Comparison of ENCODE assay signal across 27 cellular contexts in the genomic region with DNA sequence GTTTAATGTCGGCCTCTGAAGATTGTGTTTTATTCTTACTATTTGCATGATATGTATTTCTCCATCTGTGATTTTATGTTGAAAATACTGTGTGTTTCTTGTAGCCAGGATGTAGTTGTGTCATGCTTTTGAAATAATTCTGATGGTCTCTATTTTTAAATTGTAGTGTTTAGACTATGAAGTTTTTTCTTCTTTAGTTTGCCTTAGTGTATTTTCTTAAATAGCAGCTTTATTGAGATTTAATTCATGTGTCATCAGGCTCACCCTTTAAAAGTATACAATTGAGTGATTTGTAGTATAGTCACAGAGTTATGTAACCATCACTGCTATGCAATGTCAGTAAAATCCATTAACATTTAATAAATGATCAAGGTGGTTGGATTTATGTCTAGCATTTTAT.
"Had no signal": no experiment of that assay in that cellular context is flagged by ENCODE, and none has a peak within 500 bp of the region (broad histone marks: within the 10 kb centered on the region; RNA-seq: fewer than 3 reads in every experiment).

No MANE protein-coding gene starts in this region.

- H3K36me3 Mint-ChIP-seq: natural killer cell had no signal

- H3K4me3 ChIP-seq: left lung, lung, ovary, right atrium auricular region, right lobe of liver, smooth muscle cell, tibial nerve, uterus had no signal

- H3K4me1 Mint-ChIP-seq: immature natural killer cell; mesothelial cell of epicardium; naive B cell; stimulated activated memory B cell treated with anti-CD40 and anti-IgM and Interleukin-4, amounts not matched to agents 10 μg/mL and 1 μg/mL and 100 μg/mL, for 72 hours; stimulated activated naive CD8-positive, alpha-beta T cell treated with anti-CD3 and anti-CD28 coated beads, Interleukin-15, amount 100 ng/mL, for 72 hours had no signal

- H3K27me3 Mint-ChIP-seq: naive B cell; progenitor cell of endocrine pancreas; stimulated activated memory B cell treated with anti-CD40 and anti-IgM and Interleukin-4, amounts not matched to agents 10 μg/mL and 1 μg/mL and 100 μg/mL, for 72 hours; stimulated activated naive CD8-positive, alpha-beta T cell treated with anti-CD3 and anti-CD28 coated beads, Interleukin-15, amount 100 ng/mL, for 72 hours; type B pancreatic cell had no signal

- H3K9me3 Mint-ChIP-seq: immature natural killer cell; mesothelial cell of epicardium; natural killer cell; stimulated activated memory B cell treated with anti-CD40 and anti-IgM and Interleukin-4, amounts not matched to agents 10 μg/mL and 1 μg/mL and 100 μg/mL, for 72 hours; type B pancreatic cell had no signal

- H3K4me3 Mint-ChIP-seq: immature natural killer cell; mesothelial cell of epicardium; naive B cell; natural killer cell; nephron progenitor cell; stimulated activated memory B cell treated with anti-CD40 and anti-IgM and Interleukin-4, amounts not matched to agents 10 μg/mL and 1 μg/mL and 100 μg/mL, for 72 hours; stimulated activated naive CD8-positive, alpha-beta T cell treated with anti-CD3 and anti-CD28 coated beads, Interleukin-15, amount 100 ng/mL, for 72 hours; type B pancreatic cell had no signal

- H3K27ac Mint-ChIP-seq: immature natural killer cell; mesothelial cell of epicardium; natural killer cell; nephron progenitor cell; progenitor cell of endocrine pancreas; stimulated activated memory B cell treated with anti-CD40 and anti-IgM and Interleukin-4, amounts not matched to agents 10 μg/mL and 1 μg/mL and 100 μg/mL, for 72 hours; stimulated activated naive CD8-positive, alpha-beta T cell treated with anti-CD3 and anti-CD28 coated beads, Interleukin-15, amount 100 ng/mL, for 72 hours; type B pancreatic cell had no signal

- H3K4me2 ChIP-seq: smooth muscle cell had no signal

- H3K27me3 ChIP-seq: left lung, ovary, right atrium auricular region, right lobe of liver, tibial nerve, uterus had no signal

- H3K4me1 ChIP-seq: left lung, right atrium auricular region, right lobe of liver, tibial nerve, uterus had no signal

- ATAC-seq: left colon; left lung; natural killer cell; right lobe of liver; stimulated activated memory B cell treated with anti-CD40 and anti-IgM and Interleukin-4, amounts not matched to agents 10 μg/mL and 1 μg/mL and 100 μg/mL, for 72 hours; stimulated activated naive CD8-positive, alpha-beta T cell treated with anti-CD3 and anti-CD28 coated beads, Interleukin-15, amount 100 ng/mL, for 72 hours had no signal

- H3K36me3 ChIP-seq: left lung, ovary, right atrium auricular region, right lobe of liver, uterus had no signal

- H3K27ac ChIP-seq: left lung, ovary, right atrium auricular region, right lobe of liver, tibial nerve, uterus had no signal

- DNase-seq: hypothalamus; immature natural killer cell; kidney; left colon; left lung; mesendoderm; naive B cell; natural killer cell; nephron progenitor cell; ovary; right lobe of liver; stimulated activated CD4-positive, alpha-beta T cell treated with anti-CD3 and anti-CD28 coated beads, Interleukin-1b, Interleukin-23, amount 100 ng/mL, for 48 hours; stimulated activated CD4-positive, alpha-beta T cell treated with anti-CD3 and anti-CD28 coated beads, Interleukin-2, amount 100 ng/mL, for 48 hours; stimulated activated CD4-positive, alpha-beta T cell treated with anti-CD3 and anti-CD28 coated beads, Interleukin-4, amount 100 ng/mL, for 4 hours; stimulated activated CD8-positive, alpha-beta memory T cell treated with anti-CD3 and anti-CD28 coated beads, Interleukin-4, amount 100 ng/mL, for 48 hours; stimulated activated naive CD4-positive, alpha-beta T cell treated with Interleukin-2 at 50 U/mL for 16 hours; stimulated activated naive CD8-positive, alpha-beta T cell treated with anti-CD3 and anti-CD28 coated beads, Interleukin-15, amount 100 ng/mL, for 72 hours; substantia nigra; uterus had no signal

- H3K9me3 ChIP-seq: left lung, ovary, right atrium auricular region, right lobe of liver, tibial nerve, uterus had no signal
